Comparison of ENCODE assay signal across 30 cellular contexts in genomic region chr9:124820606-124821246, GRCh38. TPM values are rescaled to one million over a fixed set of nuclear protein-coding genes. Genes with fewer than 3 reads are reported as not detected.
A peak's percentile ranks its signal among the peaks of the same experiment; 100 is the strongest.
DNase-seq lines count a peak whose midpoint lies in the region; ATAC-seq and TF ChIP-seq lines count a peak whose summit lies in the region.
"Had no signal": no experiment of that assay in that cellular context is flagged by ENCODE, and none has a peak within 500 bp of the region (broad histone marks: within the 10 kb centered on the region; RNA-seq: fewer than 3 reads in every experiment).

No MANE protein-coding gene starts in this region.

- H3K79me2 ChIP-seq in GM23338 (replicated peaks; ENCODE audit: insufficient read depth) (no peaks in the 10 kb centered on the region), GM23248 (ENCODE audit: insufficient read depth) (no peaks in the 10 kb centered on the region)

- H3F3A ChIP-seq in GM23338 (replicated peaks; ENCODE audit: low read depth) (no peaks in the 10 kb centered on the region), GM23248 (ENCODE audit: insufficient read depth) (peaks cover 4% of the 10 kb centered on the region)

- no peak overlapping the region for H3K4me3 Mint-ChIP-seq in GM23338
- H3K4me3 Mint-ChIP-seq: activated naive CD8-positive, alpha-beta T cell treated with anti-CD3 and anti-CD28 coated beads, Interleukin-2, amount 50 U/mL, for 24 hours; HFFc6; T-helper 2 cell treated with Interferon-gamma antibody and Interleukin-4, amounts not matched to agents 5 μg/mL and 100 μg/mL, for 36 hours had no signal

- H3K27ac ChIP-seq in GM23338 (ENCODE audit: low read depth) (no peak overlapping the region), GM23248 (no peak overlapping the region)
- H3K27ac ChIP-seq: C4-2B, left lung, ovary, sigmoid colon, SJSA1, stomach had no signal

- no peaks in the 10 kb centered on the region for H4K20me1 ChIP-seq in GM23338 (replicated peaks; ENCODE audit: insufficient read depth)
- no peaks in the 10 kb centered on the region for H4K20me1 ChIP-seq in GM23248 (ENCODE audit: insufficient read depth)

- TF ChIP-seq CTCF in GM23338 (conservative IDR thresholded peaks at IDR 0.05; ENCODE audit: low read depth in 2 of 2), result no peak

- H3K36me3 ChIP-seq in GM23338 (ENCODE audit: insufficient read depth) (no peaks in the 10 kb centered on the region), GM23248 (ENCODE audit: low read depth) (no peaks in the 10 kb centered on the region)
- H3K36me3 ChIP-seq: left lung, ovary, sigmoid colon, SJSA1, stomach had no signal

- H3K9me3 Mint-ChIP-seq in GM23338, result no peaks in the 10 kb centered on the region; the same call in 2 of the 3 replicates
- H3K9me3 Mint-ChIP-seq: activated naive CD8-positive, alpha-beta T cell treated with anti-CD3 and anti-CD28 coated beads, Interleukin-2, amount 50 U/mL, for 24 hours; HFFc6; T-helper 2 cell treated with Interferon-gamma antibody and Interleukin-4, amounts not matched to agents 5 μg/mL and 100 μg/mL, for 36 hours had no signal

- in situ Hi-C loops in SK-MEL-5 (cut with HindIII; ENCODE audit: low pct_unique_long_range_greater_than_20kb, low sequenced_read_pairs) (no loop called here), GM23248 (cut with MboI) (no loop called here)

- H3K9ac ChIP-seq in GM23248, result no peak overlapping the region

- no peak overlapping the region for H3K27ac Mint-ChIP-seq in GM23338
- H3K27ac Mint-ChIP-seq: activated naive CD8-positive, alpha-beta T cell treated with anti-CD3 and anti-CD28 coated beads, Interleukin-2, amount 50 U/mL, for 24 hours; HFFc6; T-helper 2 cell treated with Interferon-gamma antibody and Interleukin-4, amounts not matched to agents 5 μg/mL and 100 μg/mL, for 36 hours had no signal

- 44 to 46% methylated on average over 11 of the region's 11 CpGs for WGBS in GM23248 (ENCODE audit: low coverage in 1 of 2, low lambda C conversion rate in 2 of 2, missing lambda C conversion rate in 2 of 2), 2 experiments

- no peaks in the 10 kb centered on the region for H3K9me3 ChIP-seq in GM23248 (ENCODE audit: low read depth)
- H3K9me3 ChIP-seq: left lung, ovary, sigmoid colon, SJSA1, stomach had no signal

- ATAC-seq in GM23338 (no peak; the same call in 2 of the 3 replicates), HG02588 (IDR thresholded peaks at IDR 0.05; ENCODE audit: unreplicated experiment) (no peak)
- ATAC-seq: activated CD4-positive, CD25-positive, alpha-beta regulatory T cell treated with anti-CD3 and anti-CD28 coated beads, Interleukin-2, amount 50 U/mL, for 24 hours; activated naive CD8-positive, alpha-beta T cell treated with anti-CD3 and anti-CD28 coated beads, Interleukin-2, amount 50 U/mL, for 24 hours; GM12878; left lung had no signal

- H3K9me2 ChIP-seq in GM23338 (ENCODE audit: insufficient read depth) (no peaks in the 10 kb centered on the region), GM23248 (ENCODE audit: insufficient read depth) (no peaks in the 10 kb centered on the region)

- H2AFZ ChIP-seq in GM23338 (peak overlapping the region; percentile 74), GM23248 (no peak overlapping the region)

- H3K4me2 ChIP-seq in GM23338 (no peak overlapping the region), GM23248 (ENCODE audit: unreplicated experiment) (no peak overlapping the region)

- DNase-seq in GM23338 (ENCODE audit: low spot score), result no peak
- peak; percentile 49 for DNase-seq in SK-MEL-5 (ENCODE audit: low read depth, low spot score)
- DNase-seq in myocyte (ENCODE audit: low read depth), result peak; percentile 83
- DNase-seq in activated CD4-positive, alpha-beta T cell treated with anti-CD3 and anti-CD28 coated beads, Interleukin-2, amount 50 U/mL, for 1 hour, result no peak
- no peak for DNase-seq in GM23248
- DNase-seq: ACHN; activated naive CD8-positive, alpha-beta T cell treated with anti-CD3 and anti-CD28 coated beads, Interleukin-2, amount 50 U/mL, for 24 hours; dermis blood vessel endothelial cell; GDM1; HFFc6; KG1; NCI-H2081; NCI-H510A treated with DMSO at 0.1 percent for 48 hours; OCI-M1; ovary; sigmoid colon; stomach had no signal

- H3K27me3 Mint-ChIP-seq in GM23338 (ENCODE audit: insufficient read depth, low read depth, poor library complexity), result peaks cover 10% of the 10 kb centered on the region

- no peaks in the 10 kb centered on the region for H3K4me1 ChIP-seq in GM23338 (ENCODE audit: insufficient read depth)
- peaks cover 3% of the 10 kb centered on the region; the same call in 1 of the 2 replicates for H3K4me1 ChIP-seq in GM23248 (ENCODE audit: insufficient read depth)
- H3K4me1 ChIP-seq: left lung, sigmoid colon, stomach had no signal

- H3K4me3 ChIP-seq in GM23338 (no peak overlapping the region), GM23248 (no peak overlapping the region)
- H3K4me3 ChIP-seq: GM12878, left lung, ovary, sigmoid colon, SJSA1, stomach had no signal

- H3K4me1 Mint-ChIP-seq in GM23338, result peaks cover 4% of the 10 kb centered on the region; the same call in 2 of the 3 replicates

- no peaks in the 10 kb centered on the region for H3K36me3 Mint-ChIP-seq in GM23338 (ENCODE audit: low read depth)

- no peaks in the 10 kb centered on the region for H3K27me3 ChIP-seq in GM23338 (ENCODE audit: insufficient read depth)
- H3K27me3 ChIP-seq in GM23248 (replicated peaks; ENCODE audit: insufficient read depth), result no peaks in the 10 kb centered on the region
- H3K27me3 ChIP-seq: left lung, ovary, sigmoid colon, SJSA1, stomach had no signal

TF ChIP-seq in GM23338, 12 proteins besides CTCF, POLR2A, EP300 and RAD21 (continues in another document):
- TF ChIP-seq JUNB (IDR thresholded peaks at IDR 0.05; ENCODE audit: unreplicated experiment), result no peak
- no peak for TF ChIP-seq STAT1 (IDR thresholded peaks at IDR 0.05; ENCODE audit: unreplicated experiment)
- no peak for TF ChIP-seq ZNF114 (CRISPR knock-in tag; IDR thresholded peaks at IDR 0.05)
- TF ChIP-seq POLR2AphosphoS5 (IDR thresholded peaks at IDR 0.05; ENCODE audit: low read depth), result no peak
- TF ChIP-seq EZH2phosphoT487 (IDR thresholded peaks at IDR 0.05; ENCODE audit: unreplicated experiment), result no peak
- no peak for TF ChIP-seq NANOG (IDR thresholded peaks at IDR 0.05; ENCODE audit: borderline replicate concordance)

RNA-seq across cellular contexts. Expression of gene WDR38, which starts 32.5 kb away (rescaled TPM):
- not detected in 2 replicates for total RNA-seq in GM23338 (2014; rRNA removed; shearing (Covaris generic))
- polyA plus RNA-seq in GM23338 (2016; fragmentation: Nextera tagmentation; extraction: Ambion mirVana) (not detected in 2 replicates), GM23248 (2016; fragmentation: Nextera tagmentation; extraction: Ambion mirVana) (not detected in 2 replicates)
- not detected in 2 replicates for total RNA-seq in SK-MEL-5 (2014; rRNA removed; shearing (Covaris generic))
- not detected in 2 replicates for polyA plus RNA-seq in SK-MEL-5 (2015; cell fraction: cytosol; rRNA removed)
- not detected in 2 replicates for polyA plus RNA-seq in SK-MEL-5 (2015; cell fraction: nucleus; rRNA removed)
- 0.16 TPM in 1 of 2 replicates, not detected in the other for total RNA-seq in myocyte
- not detected for polyA plus RNA-seq in myocyte (2012)
- not detected in 2 replicates for total RNA-seq in GM23248 (2014; rRNA removed; shearing (Covaris generic))
- total RNA-seq: activated CD8-positive, alpha-beta memory T cell treated with anti-CD3 and anti-CD28 coated beads for 36 hours; bronchial epithelial cell; dermis blood vessel endothelial cell; epithelial cell of proximal tubule; glomerular endothelial cell; GM12878; HFFc6; mucosa of gallbladder; sigmoid colon; SJSA1; stomach; ureter had no signal
- polyA plus RNA-seq: GM12878, ovary, sigmoid colon, stomach had no signal

RNA-seq across cellular contexts. Expression of gene RPL35, which starts 41.0 kb away (rescaled TPM):
- total RNA-seq in GM23338 (2014; rRNA removed; shearing (Covaris generic)), result 1,202 and 1,683 TPM in 2 replicates
- 4,143 and 4,572 TPM in 2 replicates for polyA plus RNA-seq in GM23338 (2016; fragmentation: Nextera tagmentation; extraction: Ambion mirVana)
- 2,870 and 3,852 TPM in 2 replicates for total RNA-seq in SK-MEL-5 (2014; rRNA removed; shearing (Covaris generic))
- 2,353 and 3,749 TPM in 2 replicates for polyA plus RNA-seq in SK-MEL-5 (2015; cell fraction: cytosol; rRNA removed)
- 255 and 365 TPM in 2 replicates for polyA plus RNA-seq in SK-MEL-5 (2015; cell fraction: nucleus; rRNA removed)
- total RNA-seq in myocyte, result 1,729 and 2,407 TPM in 2 replicates
- 1,685 TPM for polyA plus RNA-seq in myocyte (2012)
- 1,199 and 1,347 TPM in 2 replicates for total RNA-seq in GM23248 (2014; rRNA removed; shearing (Covaris generic))
- polyA plus RNA-seq in GM23248 (2016; fragmentation: Nextera tagmentation; extraction: Ambion mirVana), result 1,193 and 1,202 TPM in 2 replicates

RNA-seq across cellular contexts. Expression of gene ARPC5L, which starts 41.2 kb away (rescaled TPM):
- total RNA-seq in GM23338 (2014; rRNA removed; shearing (Covaris generic)), result 35.9 and 41.2 TPM in 2 replicates
- polyA plus RNA-seq in GM23338 (2016; fragmentation: Nextera tagmentation; extraction: Ambion mirVana) (84.5 and 87.3 TPM in 2 replicates), GM23248 (2016; fragmentation: Nextera tagmentation; extraction: Ambion mirVana) (75.0 and 77.6 TPM in 2 replicates)
- 28.1 and 30.3 TPM in 2 replicates for total RNA-seq in SK-MEL-5 (2014; rRNA removed; shearing (Covaris generic))
- 60.0 and 63.7 TPM in 2 replicates for polyA plus RNA-seq in SK-MEL-5 (2015; cell fraction: cytosol; rRNA removed)
- 37.5 and 42.0 TPM in 2 replicates for polyA plus RNA-seq in SK-MEL-5 (2015; cell fraction: nucleus; rRNA removed)
- 31.7 and 32.2 TPM in 2 replicates for total RNA-seq in myocyte
- 60.3 TPM for polyA plus RNA-seq in myocyte (2012)
- total RNA-seq in GM23248 (2014; rRNA removed; shearing (Covaris generic)), result 21.9 and 31.5 TPM in 2 replicates

RNA-seq across cellular contexts. Expression of gene OLFML2A, which starts 43.8 kb away (rescaled TPM):
- total RNA-seq in GM23338 (2014; rRNA removed; shearing (Covaris generic)), result 6.4 and 6.7 TPM in 2 replicates
- 1.1 TPM in 2 replicates for polyA plus RNA-seq in GM23338 (2016; fragmentation: Nextera tagmentation; extraction: Ambion mirVana)
- 0.51 and 0.90 TPM in 2 replicates for total RNA-seq in SK-MEL-5 (2014; rRNA removed; shearing (Covaris generic))
- 2.1 and 3.2 TPM in 2 replicates for polyA plus RNA-seq in SK-MEL-5 (2015; cell fraction: cytosol; rRNA removed)
- 0.77 and 1.2 TPM in 2 replicates for polyA plus RNA-seq in SK-MEL-5 (2015; cell fraction: nucleus; rRNA removed)
- 253 and 530 TPM in 2 replicates for total RNA-seq in myocyte
- 57.0 TPM for polyA plus RNA-seq in myocyte (2012)
- total RNA-seq in GM23248 (2014; rRNA removed; shearing (Covaris generic)), result 0.11 and 0.38 TPM in 2 replicates
- 0.08 and 0.14 TPM in 2 replicates for polyA plus RNA-seq in GM23248 (2016; fragmentation: Nextera tagmentation; extraction: Ambion mirVana)

RNA-seq across cellular contexts. Expression of gene NR6A1, which starts 49.6 kb away (rescaled TPM):
- 125 and 139 TPM in 2 replicates for total RNA-seq in GM23338 (2014; rRNA removed; shearing (Covaris generic))
- polyA plus RNA-seq in GM23338 (2016; fragmentation: Nextera tagmentation; extraction: Ambion mirVana), result 40.9 and 44.2 TPM in 2 replicates
- total RNA-seq in SK-MEL-5 (2014; rRNA removed; shearing (Covaris generic)), result 7.8 and 8.0 TPM in 2 replicates
- 3.3 and 5.3 TPM in 2 replicates for polyA plus RNA-seq in SK-MEL-5 (2015; cell fraction: cytosol; rRNA removed)
- 15.2 and 16.2 TPM in 2 replicates for polyA plus RNA-seq in SK-MEL-5 (2015; cell fraction: nucleus; rRNA removed)
- 1.9 and 2.1 TPM in 2 replicates for total RNA-seq in myocyte
- 0.95 TPM for polyA plus RNA-seq in myocyte (2012)
- total RNA-seq in GM23248 (2014; rRNA removed; shearing (Covaris generic)), result not detected in 2 replicates
- 0.06 and 0.16 TPM in 2 replicates for polyA plus RNA-seq in GM23248 (2016; fragmentation: Nextera tagmentation; extraction: Ambion mirVana)

Comparison
In these comparisons a context has a peak if more than half of its experiments do, and no peak if none do; other contexts are left out.
1. DNase-seq: peak in SK-MEL-5 (single experiment) and myocyte (single experiment); none in GM23338 (single experiment), activated CD4-positive, alpha-beta T cell treated with anti-CD3 and anti-CD28 coated beads, Interleukin-2, amount 50 U/mL, for 1 hour (single experiment) and GM23248 (single experiment).